Comparison of ENCODE assay signal across 8 cellular contexts in the genomic region with DNA sequence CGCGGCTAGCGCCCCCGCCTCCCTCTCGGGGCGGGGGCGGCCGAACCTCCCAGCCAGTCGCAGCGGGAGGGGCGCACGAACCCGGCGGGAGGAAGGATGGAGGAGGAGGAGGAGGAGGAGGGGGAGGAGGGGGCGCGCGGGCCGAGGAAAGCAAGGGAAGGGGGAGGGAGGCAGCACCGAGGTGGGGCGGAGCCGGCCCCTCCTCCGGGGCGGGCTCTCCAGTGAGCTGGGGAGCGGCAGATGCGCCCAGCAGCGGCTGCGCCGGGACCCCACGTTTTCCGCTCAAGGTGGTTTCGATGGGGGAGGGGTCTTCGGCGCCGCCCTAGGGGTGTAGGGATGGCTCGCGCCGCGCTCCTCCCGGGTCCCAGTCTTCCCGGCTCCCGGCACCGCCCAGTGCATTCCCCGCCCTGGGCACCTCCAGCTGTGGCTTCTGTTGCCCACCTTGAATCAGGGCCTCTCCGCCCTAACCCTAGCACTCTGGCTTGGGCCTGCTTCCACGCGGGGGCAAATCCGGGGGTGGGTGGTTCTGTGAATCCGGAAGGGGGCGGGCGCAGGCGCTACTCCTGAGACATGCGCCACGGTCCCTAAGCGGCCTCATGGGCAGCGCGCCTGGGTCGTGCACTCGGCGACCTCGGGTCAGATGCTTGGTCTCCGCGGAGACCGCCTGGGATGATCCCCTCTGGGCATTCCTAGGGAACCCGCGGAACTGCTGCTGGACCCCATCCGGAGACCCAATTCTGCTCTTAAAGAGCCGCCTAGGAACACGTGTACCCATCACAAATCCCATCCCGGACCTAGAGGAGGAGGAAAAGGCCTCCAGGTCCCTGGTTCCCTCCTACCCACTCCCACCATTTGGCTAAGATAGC. TPM values are rescaled to one million over a fixed set of nuclear protein-coding genes. Genes with fewer than 3 reads are reported as not detected.
A peak's percentile ranks its signal among the peaks of the same experiment; 100 is the strongest.
DNase-seq lines count a peak whose midpoint lies in the region; ATAC-seq and TF ChIP-seq lines count a peak whose summit lies in the region.

A gene with protein sequence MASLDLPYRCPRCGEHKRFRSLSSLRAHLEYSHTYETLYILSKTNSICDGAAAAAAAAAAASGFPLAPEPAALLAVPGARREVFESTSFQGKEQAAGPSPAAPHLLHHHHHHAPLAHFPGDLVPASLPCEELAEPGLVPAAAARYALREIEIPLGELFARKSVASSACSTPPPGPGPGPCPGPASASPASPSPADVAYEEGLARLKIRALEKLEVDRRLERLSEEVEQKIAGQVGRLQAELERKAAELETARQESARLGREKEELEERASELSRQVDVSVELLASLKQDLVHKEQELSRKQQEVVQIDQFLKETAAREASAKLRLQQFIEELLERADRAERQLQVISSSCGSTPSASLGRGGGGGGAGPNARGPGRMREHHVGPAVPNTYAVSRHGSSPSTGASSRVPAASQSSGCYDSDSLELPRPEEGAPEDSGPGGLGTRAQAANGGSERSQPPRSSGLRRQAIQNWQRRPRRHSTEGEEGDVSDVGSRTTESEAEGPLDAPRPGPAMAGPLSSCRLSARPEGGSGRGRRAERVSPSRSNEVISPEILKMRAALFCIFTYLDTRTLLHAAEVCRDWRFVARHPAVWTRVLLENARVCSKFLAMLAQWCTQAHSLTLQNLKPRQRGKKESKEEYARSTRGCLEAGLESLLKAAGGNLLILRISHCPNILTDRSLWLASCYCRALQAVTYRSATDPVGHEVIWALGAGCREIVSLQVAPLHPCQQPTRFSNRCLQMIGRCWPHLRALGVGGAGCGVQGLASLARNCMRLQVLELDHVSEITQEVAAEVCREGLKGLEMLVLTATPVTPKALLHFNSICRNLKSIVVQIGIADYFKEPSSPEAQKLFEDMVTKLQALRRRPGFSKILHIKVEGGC (minus strand): TSS at position 183 of the 866 bp plus-strand sequence. CDS start 14,848 bp downstream, outside the sequence.

- no peak for TF ChIP-seq CTCF in prostate gland (IDR thresholded peaks at IDR 0.05)
- TF ChIP-seq CTCF in vagina (IDR thresholded peaks at IDR 0.05): no peak

- no peaks in the 10 kb centered on the region for H3K9me3 Mint-ChIP-seq in CD8-positive, alpha-beta memory T cell

- TF ChIP-seq POLR2A in prostate gland (IDR thresholded peaks at IDR 0.05) (no peak), vagina (IDR thresholded peaks at IDR 0.05) (no peak)

- ATAC-seq in GM19328 (IDR thresholded peaks at IDR 0.05; ENCODE audit: unreplicated experiment): peak; percentile 66
- ATAC-seq in HG03442 (IDR thresholded peaks at IDR 0.05; ENCODE audit: unreplicated experiment): peak; percentile 72

- H3K27ac ChIP-seq in CD8-positive, alpha-beta memory T cell (ENCODE audit: low read depth, low read length): peak within 1 kb of the TSS; percentile 45
- H3K27ac ChIP-seq in prostate gland (no peak within 1 kb of the TSS), vagina (no peak within 1 kb of the TSS)

- no peaks in the 10 kb centered on the region for H3K36me3 ChIP-seq in CD8-positive, alpha-beta memory T cell (ENCODE audit: insufficient read depth, low read length)
- H3K36me3 ChIP-seq in prostate gland (no peaks in the 10 kb centered on the region), vagina (no peaks in the 10 kb centered on the region)

- POLR2A ChIA-PET in CD8-positive, alpha-beta memory T cell (lab: Charles Lee): interaction anchor here (0.7 to 1.6 kb wide), 7 partner anchors 8 to 213 kb away, joined by 3 to 6 read pairs (median 3); a partner anchor contains a TSS

- WGBS in prostate gland: 3% methylated on average over 59 of the region's 69 CpGs

- peaks cover 3 to 7% of the 10 kb centered on the region in 2 donors for H3K27me3 Mint-ChIP-seq in CD8-positive, alpha-beta memory T cell

- H3K36me3 Mint-ChIP-seq in CD8-positive, alpha-beta memory T cell: peaks cover 0 to 1% (median 0%) of the 10 kb centered on the region in 3 donors

- H3K4me3 Mint-ChIP-seq in CD8-positive, alpha-beta memory T cell: peak within 1 kb of the TSS; percentile 82 to 94 (median 87)

- DNase-seq in CD8-positive, alpha-beta memory T cell: peak; percentile 58 to 80 (median 67)
- DNase-seq in RKO (ENCODE audit: low spot score) (peak; percentile 70), germinal center (ENCODE audit: low spot score) (peak; percentile 80), prostate gland (ENCODE audit: low spot score) (peak; percentile 18), vagina (ENCODE audit: extremely low spot score in 2 of 2) (no peak)
- peak; percentile 25 to 54 for DNase-seq in activated T-helper 1 cell treated with anti-CD3 and anti-CD28 coated beads, Interleukin-2, amount 50 U/mL, for 16 hours (ENCODE audit: low read depth in 1 of 2, low spot score in 1 of 2)

- CTCF ChIA-PET in CD8-positive, alpha-beta memory T cell (lab: Charles Lee): interaction anchor here (0.8 to 1.4 kb wide), 5 partner anchors 8 to 50 kb away, joined by 3 to 4 read pairs (median 3); a partner anchor contains a TSS

- peaks cover 18% of the 10 kb centered on the region for H3K4me1 ChIP-seq in CD8-positive, alpha-beta memory T cell (ENCODE audit: insufficient read depth, low read length)
- no peaks in the 10 kb centered on the region for H3K4me1 ChIP-seq in prostate gland (replicated peaks)
- peaks cover 21% of the 10 kb centered on the region for H3K4me1 ChIP-seq in vagina

- peak within 1 kb of the TSS; percentile 55 to 91 (median 76) for H3K27ac Mint-ChIP-seq in CD8-positive, alpha-beta memory T cell

- H3K4me1 Mint-ChIP-seq in CD8-positive, alpha-beta memory T cell: peaks cover 17 to 29% (median 24%) of the 10 kb centered on the region in 3 donors

- intact Hi-C loops in prostate gland (cut with DNase I): no loop called here
- intact Hi-C loops in vagina (cut with DNase I): no loop called here

- no peaks in the 10 kb centered on the region for H3K9me3 ChIP-seq in CD8-positive, alpha-beta memory T cell (ENCODE audit: low read length)
- H3K9me3 ChIP-seq in prostate gland (no peaks in the 10 kb centered on the region), vagina (no peaks in the 10 kb centered on the region)

- H3K27me3 ChIP-seq in CD8-positive, alpha-beta memory T cell (ENCODE audit: insufficient read depth, low read length, poor library complexity, severe bottlenecking): no peaks in the 10 kb centered on the region
- no peaks in the 10 kb centered on the region for H3K27me3 ChIP-seq in prostate gland (replicated peaks; ENCODE audit: insufficient read depth)
- no peaks in the 10 kb centered on the region for H3K27me3 ChIP-seq in vagina

- H3K4me3 ChIP-seq in CD8-positive, alpha-beta memory T cell (ENCODE audit: low read length): peak within 1 kb of the TSS; percentile 70
- H3K4me3 ChIP-seq in prostate gland (peak within 1 kb of the TSS; percentile 46 to 57), vagina (peak within 1 kb of the TSS; percentile 50 to 69)

RNA-seq across cellular contexts. Expression of the gene that starts here (rescaled TPM):
- 10 to 100 TPM; 25.3 to 25.6 TPM for total RNA-seq in CD8-positive, alpha-beta memory T cell
- polyA plus RNA-seq in CD8-positive, alpha-beta memory T cell: 2.4 TPM
- total RNA-seq in prostate gland (1 to 10 TPM; 4.2 to 7.4 TPM), vagina (2.7 TPM)

Comparison
In these comparisons a context has a peak if more than half of its experiments do, and no peak if none do; other contexts are left out.
1. DNase-seq: peak in CD8-positive, alpha-beta memory T cell (5 of 5), RKO (single experiment), activated T-helper 1 cell treated with anti-CD3 and anti-CD28 coated beads, Interleukin-2, amount 50 U/mL, for 16 hours (2 of 2), germinal center (single experiment) and prostate gland (single experiment); none in vagina (0 of 2).
2. Peak in every context shown above with its lines, with median percentiles within 50 percentile points of each other: H3K4me3 ChIP-seq.